In genomic region chr10:124867304-124867703, GRCh38 we compare ENCODE assay signal across 1 cellular context.
TF ChIP-seq lines count a peak whose summit lies in the region.

No MANE protein-coding gene starts in this region.

TF ChIP-seq in H1, 55 proteins besides CTCF, POLR2A, EP300 and RAD21:
- TF ChIP-seq ASH2L (IDR thresholded peaks at IDR 0.05; ENCODE audit: low read length) (no peak), KDM4A (IDR thresholded peaks at IDR 0.05; ENCODE audit: low read depth, low read length, severe bottlenecking) (no peak), JUND (IDR thresholded peaks at IDR 0.05; ENCODE audit: low read length) (no peak), SP2 (IDR thresholded peaks at IDR 0.05; ENCODE audit: low read length) (no peak), YY1 (IDR thresholded peaks at IDR 0.05; ENCODE audit: low read depth, low read length) (no peak), TCF12 (IDR thresholded peaks at IDR 0.05; ENCODE audit: low read depth, low read length) (no peak), SP4 (IDR thresholded peaks at IDR 0.05; ENCODE audit: low read length) (no peak), NRF1 (IDR thresholded peaks at IDR 0.05; ENCODE audit: low read depth, low read length) (no peak)
